Comparison of ENCODE assay signal across 9 cellular contexts in genomic region chr10:119518176-119518575, GRCh38. TPM values are rescaled to one million over a fixed set of nuclear protein-coding genes. Genes with fewer than 3 reads are reported as not detected.
DNase-seq lines count a peak whose midpoint lies in the region; ATAC-seq, FAIRE-seq and TF ChIP-seq lines count a peak whose summit lies in the region.
"Had no signal": no experiment of that assay in that cellular context is flagged by ENCODE, and none has a peak within 500 bp of the region (broad histone marks: within the 10 kb centered on the region; RNA-seq: fewer than 3 reads in every experiment).

No MANE protein-coding gene starts in this region.

- CTCF ChIA-PET in GM10248 (lab: Yijun Ruan, JAX) = interaction anchor here (1.0 to 3.0 kb wide), 10 partner anchors 10 to 311 kb away, joined by 3 to 12 read pairs (median 8); partner anchors contain the start of genes GRK5 and RGS10

- peak overlapping the region; percentile 70 for H3K4me2 ChIP-seq in astrocyte (ENCODE audit: low read length)

- 89% methylated on average over 9 of the region's 9 CpGs for WGBS in urinary bladder

- no peak for FAIRE-seq in astrocyte (lab: Jason Lieb, UNC)
- FAIRE-seq: islet of Langerhans had no signal

- H3K4me1 ChIP-seq in astrocyte (ENCODE audit: insufficient read depth, low read length) (peaks cover 35% of the 10 kb centered on the region), urinary bladder (ENCODE audit: insufficient read depth) (no peaks in the 10 kb centered on the region)

- H2AFZ ChIP-seq in astrocyte (ENCODE audit: low read depth, low read length) = no peak overlapping the region

- H3K36me3 Mint-ChIP-seq in activated naive CD4-positive, alpha-beta T cell treated with anti-CD3 and anti-CD28 coated beads, Interleukin-2, amount 50 U/mL, for 24 hours = peaks cover 18% of the 10 kb centered on the region
- H3K36me3 Mint-ChIP-seq in astrocyte (ENCODE audit: low read depth, unreplicated experiment) = peaks cover 6% of the 10 kb centered on the region

- DNase-seq in activated naive CD4-positive, alpha-beta T cell treated with Interleukin-2 at 50 U/mL for 16 hours = no peak
- DNase-seq in astrocyte (ENCODE audit: low read depth) (no peak), H4 (ENCODE audit: low spot score) (no peak), GM10248 (ENCODE audit: extremely low spot score) (no peak), AG08395 (ENCODE audit: low spot score) (no peak)

- H3K27me3 ChIP-seq in astrocyte (ENCODE audit: insufficient read depth, low read length) = no peaks in the 10 kb centered on the region

- ATAC-seq in HG03103 (IDR thresholded peaks at IDR 0.05; ENCODE audit: low read depth, unreplicated experiment) = peak; percentile 2

- no peaks in the 10 kb centered on the region for H3K9me3 Mint-ChIP-seq in activated naive CD4-positive, alpha-beta T cell treated with anti-CD3 and anti-CD28 coated beads, Interleukin-2, amount 50 U/mL, for 24 hours
- no peaks in the 10 kb centered on the region for H3K9me3 Mint-ChIP-seq in astrocyte (ENCODE audit: unreplicated experiment)

- H3K4me3 Mint-ChIP-seq in activated naive CD4-positive, alpha-beta T cell treated with anti-CD3 and anti-CD28 coated beads, Interleukin-2, amount 50 U/mL, for 24 hours = peak overlapping the region; percentile 82
- no peak overlapping the region for H3K4me3 Mint-ChIP-seq in astrocyte (ENCODE audit: unreplicated experiment)

- H3K27me3 Mint-ChIP-seq in activated naive CD4-positive, alpha-beta T cell treated with anti-CD3 and anti-CD28 coated beads, Interleukin-2, amount 50 U/mL, for 24 hours = no peaks in the 10 kb centered on the region
- H3K27me3 Mint-ChIP-seq in astrocyte (ENCODE audit: low read depth, unreplicated experiment) = no peaks in the 10 kb centered on the region

- H3K79me2 ChIP-seq in astrocyte (ENCODE audit: insufficient read depth, low read length) = peaks cover 4% of the 10 kb centered on the region

- peaks cover 8% of the 10 kb centered on the region for H3K36me3 ChIP-seq in astrocyte (ENCODE audit: insufficient read depth, low read length)
- H3K36me3 ChIP-seq in urinary bladder (ENCODE audit: insufficient read depth) = no peaks in the 10 kb centered on the region

- H3K27ac ChIP-seq in astrocyte (ENCODE audit: low read depth, low read length) (peak overlapping the region; percentile 70), urinary bladder (ENCODE audit: low read depth) (peak overlapping the region; percentile 54)

- H3K27ac Mint-ChIP-seq in activated naive CD4-positive, alpha-beta T cell treated with anti-CD3 and anti-CD28 coated beads, Interleukin-2, amount 50 U/mL, for 24 hours = peak overlapping the region; percentile 98
- no peak overlapping the region for H3K27ac Mint-ChIP-seq in astrocyte (ENCODE audit: unreplicated experiment)

- peak overlapping the region; percentile 50 for H3K9ac ChIP-seq in astrocyte (ENCODE audit: low read length)

- H3K4me1 Mint-ChIP-seq in activated naive CD4-positive, alpha-beta T cell treated with anti-CD3 and anti-CD28 coated beads, Interleukin-2, amount 50 U/mL, for 24 hours = peaks cover 87% of the 10 kb centered on the region
- peaks cover 50% of the 10 kb centered on the region for H3K4me1 Mint-ChIP-seq in astrocyte (ENCODE audit: low read depth, unreplicated experiment)

- no peak overlapping the region for H3K4me3 ChIP-seq in astrocyte (ENCODE audit: insufficient read depth, low read depth, low read length)
- H3K4me3 ChIP-seq in urinary bladder (ENCODE audit: low read depth, low read length) = no peak overlapping the region

- TF ChIP-seq CTCF in astrocyte (IDR thresholded peaks at IDR 0.05; ENCODE audit: insufficient read depth, low read depth, low read length) (no peak), GM10248 (IDR thresholded peaks at IDR 0.05; ENCODE audit: control extremely low read depth, extremely low read depth, low read depth, missing control alignments) (no peak)

- POLR2A ChIA-PET in GM10248 (lab: Yijun Ruan, JAX) = interaction anchor here (0.9 to 1.8 kb wide), 4 partner anchors 8 to 310 kb away, joined by 3 to 7 read pairs (median 4); partner anchors contain the start of genes GRK5 and RGS10

- no peaks in the 10 kb centered on the region for H4K20me1 ChIP-seq in astrocyte (ENCODE audit: insufficient read depth, low read length)

- H3K9me3 ChIP-seq in astrocyte (ENCODE audit: insufficient read depth, low read depth, low read length) = no peaks in the 10 kb centered on the region

RNA-seq across cellular contexts. Expression of gene RGS10, which starts 24.3 kb away (rescaled TPM):
- total RNA-seq in astrocyte (40.0 and 40.1 TPM in 2 replicates), urinary bladder (62.4 TPM)
- 44.8 TPM for polyA plus RNA-seq in urinary bladder
- total RNA-seq in H4 (2014; rRNA removed; shearing (Covaris generic)) = 28.7 and 36.2 TPM in 2 replicates
